Comparison of ENCODE assay signal across 8 cellular contexts in genomic region chr11:63491240-63491587, GRCh38. TPM values are rescaled to one million over a fixed set of nuclear protein-coding genes. Genes with fewer than 3 reads are reported as not detected.
DNase-seq lines count a peak whose midpoint lies in the region; ATAC-seq and TF ChIP-seq lines count a peak whose summit lies in the region.
"Had no signal": no experiment of that assay in that cellular context is flagged by ENCODE, and none has a peak within 500 bp of the region (broad histone marks: within the 10 kb centered on the region; RNA-seq: fewer than 3 reads in every experiment).

No MANE protein-coding gene starts in this region.

- H3K27ac ChIP-seq in caudate nucleus (ENCODE audit: low read depth, low read length) (peak overlapping the region; percentile 82), right lobe of liver (no peak overlapping the region), subcutaneous abdominal adipose tissue (ENCODE audit: low read depth, low read length) (peak overlapping the region; percentile 87), SJCRH30 (no peak overlapping the region)
- H3K27ac ChIP-seq: RWPE1 had no signal

- peak overlapping the region; percentile 59 for H3K4me3 ChIP-seq in NB4 (ENCODE audit: low read depth, low read length)
- H3K4me3 ChIP-seq in right lobe of liver, result peak overlapping the region; percentile 20 to 46 (median 29)
- peak overlapping the region; percentile 66 to 82 (median 78) for H3K4me3 ChIP-seq in subcutaneous abdominal adipose tissue (ENCODE audit: low read depth in 1 of 5, low read length in 5 of 5)
- no peak overlapping the region for H3K4me3 ChIP-seq in SJCRH30

- no peak for ATAC-seq in right lobe of liver
- no peak for ATAC-seq in GM19324 (IDR thresholded peaks at IDR 0.05; ENCODE audit: low FRiP score, unreplicated experiment)

- H3K9me3 ChIP-seq in right lobe of liver, result no peaks in the 10 kb centered on the region
- H3K9me3 ChIP-seq in subcutaneous abdominal adipose tissue (ENCODE audit: control insufficient read depth in 5 of 5, low read length in 5 of 5), result peaks cover 0 to under 1% (median 0%) of the 10 kb centered on the region in 5 donors
- H3K9me3 ChIP-seq in SJCRH30 (replicated peaks), result no peaks in the 10 kb centered on the region

- peak overlapping the region; percentile 31 to 88 (median 75) for H3K9ac ChIP-seq in subcutaneous abdominal adipose tissue (ENCODE audit: low read length in 5 of 5)

- intact Hi-C loops in right lobe of liver (cut with DNase I), result no loop called here

- no peak for DNase-seq in NB4 (ENCODE audit: low read depth)
- DNase-seq in caudate nucleus (lab: John Stamatoyannopoulos, UW), result no peak
- DNase-seq in right lobe of liver, result no peak
- no peak for DNase-seq in SJCRH30
- no peak for DNase-seq in kidney glomerular epithelial cell (lab: John Stamatoyannopoulos, UW)

- 5% methylated on average over 13 of the region's 13 CpGs for WGBS in right lobe of liver (ENCODE audit: insufficient coverage, low coverage, low lambda C conversion rate, missing lambda C conversion rate)

- H3K36me3 ChIP-seq in right lobe of liver, result no peaks in the 10 kb centered on the region
- H3K36me3 ChIP-seq in subcutaneous abdominal adipose tissue (ENCODE audit: control insufficient read depth in 5 of 5, insufficient read depth in 5 of 5, low read length in 5 of 5), result peaks cover 0 to 4% (median 0%) of the 10 kb centered on the region in 5 donors
- H3K36me3 ChIP-seq in SJCRH30, result no peaks in the 10 kb centered on the region

- TF ChIP-seq CTCF in NB4 (IDR thresholded peaks at IDR 0.05; ENCODE audit: low read depth, low read length) (no peak), right lobe of liver (IDR thresholded peaks at IDR 0.05) (no peak)

- H3K27me3 ChIP-seq in right lobe of liver (no peaks in the 10 kb centered on the region), subcutaneous abdominal adipose tissue (ENCODE audit: control insufficient read depth in 5 of 5, insufficient read depth in 4 of 5, low read length in 5 of 5) (no peaks in the 10 kb centered on the region), SJCRH30 (no peaks in the 10 kb centered on the region)

- TF ChIP-seq POLR2A in NB4 (IDR thresholded peaks at IDR 0.05; ENCODE audit: extremely low read depth, insufficient read length), result no peak
- no peak for TF ChIP-seq POLR2A in right lobe of liver (IDR thresholded peaks at IDR 0.05)

- peaks cover 0 to 25% (median 8%) of the 10 kb centered on the region in 4 donors for H3K4me1 ChIP-seq in right lobe of liver
- peaks cover 0 to 77% (median 35%) of the 10 kb centered on the region in 5 donors for H3K4me1 ChIP-seq in subcutaneous abdominal adipose tissue (ENCODE audit: control insufficient read depth in 5 of 5, insufficient read depth in 5 of 5, low read length in 5 of 5)
- peaks cover 23% of the 10 kb centered on the region for H3K4me1 ChIP-seq in SJCRH30

RNA-seq across cellular contexts. Expression of gene PLAAT5, which starts 0.2 kb away (rescaled TPM):
- total RNA-seq in right lobe of liver, result not detected
- total RNA-seq in SJCRH30 (2014; rRNA removed; shearing (Covaris generic)), result 0.06 TPM in 1 of 2 replicates, not detected in the other

RNA-seq across cellular contexts. Expression of gene LGALS12, which starts 14.7 kb away (rescaled TPM):
- total RNA-seq in right lobe of liver, result under 1 TPM in 1 of 6 experiments, not detected in 5; 0.15 TPM
- total RNA-seq in SJCRH30 (2014; rRNA removed; shearing (Covaris generic)), result 0.14 TPM in 1 of 2 replicates, not detected in the other

RNA-seq across cellular contexts. Expression of gene PLAAT4, which starts 45.4 kb away (rescaled TPM):
- 10 to 100 TPM; 15.9 to 56.8 (median 47.0) TPM for total RNA-seq in right lobe of liver
- total RNA-seq in SJCRH30 (2014; rRNA removed; shearing (Covaris generic)), result 0.18 and 0.38 TPM in 2 replicates

Comparison
In these comparisons a context has a peak if more than half of its experiments do, and no peak if none do; other contexts are left out.
1. H3K27ac ChIP-seq: peak in caudate nucleus (single experiment) and subcutaneous abdominal adipose tissue (single experiment); none in right lobe of liver (0 of 3) and SJCRH30 (single experiment).
2. RNA of gene PLAAT4, which starts 45.4 kb away (total RNA-seq): 15.9 to 56.8 TPM in right lobe of liver; 0.18 to 0.38 TPM in SJCRH30; every median in the first group is over 10 times any median in the second.